In the genomic region with DNA sequence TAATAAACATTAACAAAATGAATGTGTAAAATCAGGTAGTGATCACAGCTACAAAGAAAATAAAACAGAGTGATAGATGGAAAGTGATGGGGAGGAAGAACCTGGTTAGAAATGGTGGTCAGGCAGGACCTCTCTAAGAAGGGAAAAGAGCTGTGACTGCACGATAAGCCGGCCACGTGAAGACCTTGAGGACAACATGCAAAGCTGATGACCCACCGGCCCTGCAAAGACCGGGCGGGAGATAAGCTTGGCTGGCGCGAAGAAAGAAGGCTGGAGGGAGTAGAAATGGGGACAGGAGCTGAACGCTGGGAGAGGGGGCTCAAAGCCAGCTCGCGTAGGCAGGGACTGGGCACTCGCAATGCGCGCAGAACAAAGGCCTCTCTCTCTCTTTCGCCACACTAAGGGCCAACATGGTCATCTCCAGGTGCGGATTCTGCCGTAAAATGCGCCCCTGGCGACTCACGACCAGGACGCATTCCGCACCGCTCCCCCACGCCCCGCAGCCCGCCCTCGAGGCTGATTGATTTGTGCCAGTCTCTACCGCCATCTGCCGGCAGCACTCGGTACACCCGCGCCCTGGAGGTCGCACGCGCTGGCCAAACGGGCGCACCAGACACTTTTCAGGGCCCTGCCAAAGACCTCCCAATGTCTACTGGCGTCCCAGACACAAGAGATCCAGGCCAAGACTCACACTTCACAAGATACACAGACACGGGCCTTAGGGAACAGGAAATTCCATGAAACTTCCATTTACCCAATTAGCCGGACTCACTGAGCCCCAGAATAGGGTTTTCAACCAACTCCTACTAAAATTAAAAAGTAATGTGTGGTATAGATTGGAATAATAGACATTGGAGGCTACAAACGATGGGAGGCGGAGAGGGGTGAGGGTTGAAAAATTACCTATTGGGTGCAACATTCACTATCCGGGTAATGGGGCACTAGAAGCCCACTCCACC, we compare ENCODE assay signal across 1 cellular context.
A peak's percentile ranks its signal among the peaks of the same experiment; 100 is the strongest.
TF ChIP-seq lines count a peak whose summit lies in the region.

No MANE protein-coding gene starts in this region.

TF ChIP-seq in GM12878, 131 proteins besides CTCF, POLR2A, EP300 and RAD21 (continued from another document and continues in another):
- peak; percentile 98 for TF ChIP-seq E4F1 (IDR thresholded peaks at IDR 0.05; ENCODE audit: borderline replicate concordance, partially characterized antibody)
- no peak for TF ChIP-seq NRF1 (conservative IDR thresholded peaks at IDR 0.05; ENCODE audit: low read depth, low read length)
- no peak for TF ChIP-seq HDAC6 (IDR thresholded peaks at IDR 0.05; ENCODE audit: unreplicated experiment)
- TF ChIP-seq DPF2 (IDR thresholded peaks at IDR 0.05), result no peak
- TF ChIP-seq ZBTB40 (IDR thresholded peaks at IDR 0.05; ENCODE audit: borderline replicate concordance), result no peak
- TF ChIP-seq BHLHE40 (IDR thresholded peaks at IDR 0.05; ENCODE audit: borderline replicate concordance in 1 of 2, low read depth in 2 of 2, low read length in 1 of 2), result peak; percentile 57 to 71; a peak in 3 of 4 replicates
- TF ChIP-seq SP1 (IDR thresholded peaks at IDR 0.05; ENCODE audit: low read depth, low read length), result peak; percentile 1
- no peak for TF ChIP-seq CHD4 (IDR thresholded peaks at IDR 0.05)
- TF ChIP-seq NBN (IDR thresholded peaks at IDR 0.05), result peak; percentile 71
- no peak for TF ChIP-seq PAX5 (IDR thresholded peaks at IDR 0.05; ENCODE audit: borderline replicate concordance, low read depth, low read length)
- TF ChIP-seq PML (IDR thresholded peaks at IDR 0.05; ENCODE audit: low read length), result no peak
- no peak for TF ChIP-seq RFX5 (IDR thresholded peaks at IDR 0.05; ENCODE audit: low read depth, low read length)
- no peak for TF ChIP-seq POLR2AphosphoS2 (IDR thresholded peaks at IDR 0.05; ENCODE audit: low read depth, low read length)
- 0 out of 2 replicates have a peak, but pooled peaks have one; percentile 32 for TF ChIP-seq GATAD2B (conservative IDR thresholded peaks at IDR 0.05; ENCODE audit: low read depth)
- TF ChIP-seq MXI1 (IDR thresholded peaks at IDR 0.05; ENCODE audit: low read depth, low read length), result no peak
- TF ChIP-seq, protein P1, sequence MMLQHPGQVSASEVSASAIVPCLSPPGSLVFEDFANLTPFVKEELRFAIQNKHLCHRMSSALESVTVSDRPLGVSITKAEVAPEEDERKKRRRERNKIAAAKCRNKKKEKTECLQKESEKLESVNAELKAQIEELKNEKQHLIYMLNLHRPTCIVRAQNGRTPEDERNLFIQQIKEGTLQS (IDR thresholded peaks at IDR 0.05; ENCODE audit: borderline replicate concordance, extremely low read depth, low read depth, low read length), result no peak
- TF ChIP-seq SMC3 (IDR thresholded peaks at IDR 0.05; ENCODE audit: borderline replicate concordance, low read length), result peak; percentile 83
- no peak for TF ChIP-seq ZNF274 (IDR thresholded peaks at IDR 0.05; ENCODE audit: insufficient read depth, insufficient read length)
- no peak for TF ChIP-seq ASH2L (IDR thresholded peaks at IDR 0.05; ENCODE audit: borderline replicate concordance, low read depth)
- no peak for TF ChIP-seq MEF2A (IDR thresholded peaks at IDR 0.05; ENCODE audit: insufficient read depth, low read depth, low read length)
- no peak for TF ChIP-seq SMAD5 (IDR thresholded peaks at IDR 0.05; ENCODE audit: low read depth)
- TF ChIP-seq LARP7 (IDR thresholded peaks at IDR 0.05), result no peak
- no peak for TF ChIP-seq RUNX3 (IDR thresholded peaks at IDR 0.05; ENCODE audit: low read length)
- TF ChIP-seq ETV6 (conservative IDR thresholded peaks at IDR 0.05 in 1 of 2, IDR thresholded peaks at IDR 0.05 in 1 of 2; ENCODE audit: borderline replicate concordance in 1 of 2, low read depth in 1 of 2), result no peak
- no peak for TF ChIP-seq SPI1 (IDR thresholded peaks at IDR 0.05; ENCODE audit: borderline replicate concordance, insufficient read depth, low read depth, low read length)
- TF ChIP-seq TBL1XR1 (IDR thresholded peaks at IDR 0.05; ENCODE audit: low read depth, low read length), result no peak
- TF ChIP-seq TCF12 (IDR thresholded peaks at IDR 0.05; ENCODE audit: low read depth, low read length), result 0 out of 2 replicates have a peak, but pooled peaks have one; percentile 44
- no peak for TF ChIP-seq SMAD1 (IDR thresholded peaks at IDR 0.05; ENCODE audit: low read depth, partially characterized antibody)
- TF ChIP-seq ZNF687 (IDR thresholded peaks at IDR 0.05), result no peak
- TF ChIP-seq SREBF2 (IDR thresholded peaks at IDR 0.05; ENCODE audit: low read length), result no peak
- no peak for TF ChIP-seq SUZ12 (IDR thresholded peaks at IDR 0.05; ENCODE audit: unreplicated experiment)
- TF ChIP-seq, protein P2, sequence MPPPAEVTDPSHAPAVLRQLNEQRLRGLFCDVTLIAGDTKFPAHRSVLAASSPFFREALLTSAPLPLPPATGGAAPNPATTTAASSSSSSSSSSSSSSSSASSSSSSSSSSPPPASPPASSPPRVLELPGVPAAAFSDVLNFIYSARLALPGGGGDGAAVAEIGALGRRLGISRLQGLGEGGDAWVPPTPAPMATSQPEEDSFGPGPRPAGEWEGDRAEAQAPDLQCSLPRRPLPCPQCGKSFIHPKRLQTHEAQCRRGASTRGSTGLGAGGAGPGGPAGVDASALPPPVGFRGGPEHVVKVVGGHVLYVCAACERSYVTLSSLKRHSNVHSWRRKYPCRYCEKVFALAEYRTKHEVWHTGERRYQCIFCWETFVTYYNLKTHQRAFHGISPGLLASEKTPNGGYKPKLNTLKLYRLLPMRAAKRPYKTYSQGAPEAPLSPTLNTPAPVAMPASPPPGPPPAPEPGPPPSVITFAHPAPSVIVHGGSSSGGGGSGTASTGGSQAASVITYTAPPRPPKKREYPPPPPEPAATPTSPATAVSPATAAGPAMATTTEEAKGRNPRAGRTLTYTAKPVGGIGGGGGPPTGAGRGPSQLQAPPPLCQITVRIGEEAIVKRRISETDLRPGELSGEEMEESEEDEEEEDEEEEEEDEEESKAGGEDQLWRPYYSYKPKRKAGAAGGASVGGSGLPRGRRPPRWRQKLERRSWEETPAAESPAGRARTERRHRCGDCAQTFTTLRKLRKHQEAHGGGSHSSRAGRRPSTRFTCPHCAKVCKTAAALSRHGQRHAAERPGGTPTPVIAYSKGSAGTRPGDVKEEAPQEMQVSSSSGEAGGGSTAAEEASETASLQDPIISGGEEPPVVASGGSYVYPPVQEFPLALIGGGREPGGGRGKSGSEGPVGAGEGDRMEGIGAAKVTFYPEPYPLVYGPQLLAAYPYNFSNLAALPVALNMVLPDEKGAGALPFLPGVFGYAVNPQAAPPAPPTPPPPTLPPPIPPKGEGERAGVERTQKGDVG (CRISPR knock-in tag; IDR thresholded peaks at IDR 0.05), result no peak
- TF ChIP-seq RBBP5 (conservative IDR thresholded peaks at IDR 0.05), result no peak
- no peak for TF ChIP-seq ELK1 (IDR thresholded peaks at IDR 0.05; ENCODE audit: low read depth, low read length)
- peak; percentile 59; the same call in 1 of the 2 replicates for TF ChIP-seq YY1 (IDR thresholded peaks at IDR 0.05; ENCODE audit: low read depth, low read length)
